ENCODE assay signal across 8 cellular contexts in the genomic region with DNA sequence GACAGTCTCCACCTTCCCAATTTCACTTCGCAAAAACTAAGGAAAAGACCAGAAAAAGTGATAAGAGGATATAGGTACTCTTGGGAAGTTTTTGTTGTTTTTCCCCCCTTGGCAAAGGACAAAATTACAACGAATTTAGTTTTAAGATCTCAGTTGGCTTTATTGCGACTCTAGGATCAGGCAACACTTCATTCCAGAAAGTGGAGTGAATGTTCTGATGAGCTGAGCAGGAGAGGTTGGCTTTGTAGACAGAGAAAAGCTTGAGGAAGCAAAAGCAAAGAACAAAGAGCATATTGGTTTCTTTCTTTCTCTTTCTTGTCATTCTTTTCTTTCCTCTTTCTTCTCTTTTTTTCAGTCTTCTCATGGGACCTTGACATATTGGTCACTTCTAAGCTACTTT. TPM values are rescaled to one million over a fixed set of nuclear protein-coding genes. Genes with fewer than 3 reads are reported as not detected.
DNase-seq lines count a peak whose midpoint lies in the region; ATAC-seq and TF ChIP-seq lines count a peak whose summit lies in the region.

No MANE protein-coding gene starts in this region.

- no peaks in the 10 kb centered on the region for H3K36me3 ChIP-seq in Caco-2 (ENCODE audit: control insufficient read depth, insufficient read depth, low read length)
- H3K36me3 ChIP-seq in NT2/D1 (ENCODE audit: insufficient read depth, insufficient read length, low read length): peaks cover 14% of the 10 kb centered on the region
- no peaks in the 10 kb centered on the region for H3K36me3 ChIP-seq in endocrine pancreas (ENCODE audit: control insufficient read depth, insufficient read depth, low read length)
- H3K36me3 ChIP-seq in osteoblast (ENCODE audit: insufficient read depth, low read length): peaks cover 15% of the 10 kb centered on the region

- DNase-seq in Caco-2 (no peak), NT2/D1 (ENCODE audit: low read depth, low spot score) (no peak), osteoblast (ENCODE audit: insufficient read length, low spot score, missing footprints) (no peak), AG20443 (ENCODE audit: low spot score) (no peak), SW480 (ENCODE audit: low spot score) (no peak)

- H3K27me3 ChIP-seq in Caco-2 (replicated peaks; ENCODE audit: control insufficient read depth, insufficient read depth, low read length): no peaks in the 10 kb centered on the region
- H3K27me3 ChIP-seq in NT2/D1 (ENCODE audit: insufficient read depth, insufficient read length): no peaks in the 10 kb centered on the region
- H3K27me3 ChIP-seq in endocrine pancreas (ENCODE audit: control insufficient read depth, insufficient read depth, low read length): no peaks in the 10 kb centered on the region
- no peaks in the 10 kb centered on the region for H3K27me3 ChIP-seq in osteoblast (ENCODE audit: insufficient read depth, low read length)

- H3K4me3 ChIP-seq in Caco-2 (ENCODE audit: low read depth, low read length) (peak overlapping the region; percentile 43), NT2/D1 (ENCODE audit: insufficient read length, low read depth) (peak overlapping the region; percentile 19), endocrine pancreas (ENCODE audit: control insufficient read depth, insufficient read depth, low read length) (peak overlapping the region; percentile 77), osteoblast (ENCODE audit: insufficient read depth, low read length) (peak overlapping the region; percentile 82)

- peak overlapping the region; percentile 91 for H3K4me3 Mint-ChIP-seq in Caco-2 (ENCODE audit: unreplicated experiment)

- ATAC-seq in GM18502 (IDR thresholded peaks at IDR 0.05; ENCODE audit: poor library complexity, unreplicated experiment) (no peak), GM18519 (IDR thresholded peaks at IDR 0.05; ENCODE audit: low FRiP score, unreplicated experiment) (no peak)

- no peaks in the 10 kb centered on the region for H3K9me3 Mint-ChIP-seq in Caco-2 (ENCODE audit: unreplicated experiment)

- H2AFZ ChIP-seq in osteoblast (ENCODE audit: low read length): peak overlapping the region; percentile 85

- H3K9ac ChIP-seq in NT2/D1 (ENCODE audit: insufficient read length, low read depth): no peak overlapping the region
- H3K9ac ChIP-seq in endocrine pancreas (ENCODE audit: control insufficient read depth, insufficient read depth, low read length): no peak overlapping the region

- peaks cover 36% of the 10 kb centered on the region for H3K79me2 ChIP-seq in osteoblast (ENCODE audit: insufficient read depth, low read length)

- H3K4me1 Mint-ChIP-seq in Caco-2 (ENCODE audit: low read depth, unreplicated experiment): no peaks in the 10 kb centered on the region

- peaks cover 22% of the 10 kb centered on the region for H3K36me3 Mint-ChIP-seq in Caco-2 (ENCODE audit: insufficient read depth, unreplicated experiment)

- H3K4me1 ChIP-seq in Caco-2 (peaks cover 7% of the 10 kb centered on the region; the same call in 1 of the 2 replicates), NT2/D1 (ENCODE audit: insufficient read depth, insufficient read length) (no peaks in the 10 kb centered on the region), endocrine pancreas (ENCODE audit: control insufficient read depth, insufficient read depth, low read length) (peaks cover 4% of the 10 kb centered on the region), osteoblast (ENCODE audit: insufficient read depth, low read length) (peaks cover 7% of the 10 kb centered on the region)

- H3K9me3 ChIP-seq in Caco-2 (no peaks in the 10 kb centered on the region), NT2/D1 (ENCODE audit: insufficient read depth, low read length) (no peaks in the 10 kb centered on the region), endocrine pancreas (ENCODE audit: control insufficient read depth, low read length) (no peaks in the 10 kb centered on the region), osteoblast (ENCODE audit: low read depth, low read length) (no peaks in the 10 kb centered on the region)

- TF ChIP-seq CTCF in Caco-2 (IDR thresholded peaks at IDR 0.05; ENCODE audit: insufficient read depth in 1 of 2, low read depth in 1 of 2, low read length in 1 of 2, severe bottlenecking in 1 of 2, unreplicated experiment in 1 of 2) (no peak), osteoblast (IDR thresholded peaks at IDR 0.05; ENCODE audit: extremely low read depth, low read depth, low read length) (no peak)

- H4K20me1 ChIP-seq in osteoblast (ENCODE audit: insufficient read depth, low read length): peaks cover 14% of the 10 kb centered on the region

- H3K4me2 ChIP-seq in osteoblast (ENCODE audit: insufficient read depth, low read length): peak overlapping the region; percentile 75

- POLR2A ChIA-PET in Caco-2 (lab: Charles Lee): interaction anchor here (1.1 to 1.6 kb wide), 2 partner anchors 31 to 109 kb away, joined by 12 to 35 read pairs; a partner anchor contains a TSS

- no TSS peak for BruUV-seq in Caco-2 (replicated peaks; lab: Mats Ljungman, UMichigan)

- CTCF ChIA-PET in Caco-2 (lab: Charles Lee): interaction anchor here (0.8 to 1.4 kb wide), 2 partner anchors 19 to 79 kb away, joined by 3 to 5 read pairs; no protein-coding TSS in a partner anchor

- intact Hi-C loops in Caco-2 (cut with micrococcal nuclease; ENCODE audit: unreplicated experiment): loop anchor here (1.0 kb wide), 2 partner anchors 31 to 101 kb away; a partner anchor contains a TSS

- no peaks in the 10 kb centered on the region for H3K27me3 Mint-ChIP-seq in Caco-2 (ENCODE audit: insufficient read depth, unreplicated experiment)

- no peak overlapping the region for H3K27ac ChIP-seq in osteoblast (ENCODE audit: low read depth, low read length)

- H3K27ac Mint-ChIP-seq in Caco-2 (ENCODE audit: unreplicated experiment): peak overlapping the region; percentile 84

RNA-seq across cellular contexts. Expression of a gene that starts 0.6 kb away (rescaled TPM):
- total RNA-seq in Caco-2 (2022) (10.8 and 10.9 TPM in 2 replicates), osteoblast (30.8 and 38.0 TPM in 2 replicates)

RNA-seq across cellular contexts. Expression of a gene that starts 30.8 kb away (rescaled TPM):
- total RNA-seq in Caco-2 (2022) (89.3 and 98.8 TPM in 2 replicates), osteoblast (32.9 and 33.6 TPM in 2 replicates)

Comparison
In these comparisons a context has a peak if more than half of its experiments do, and no peak if none do; other contexts are left out.
1. H3K4me3 ChIP-seq: peak in every context shown above with its lines; median percentile 82 in osteoblast; 77 in endocrine pancreas; 43 in Caco-2; 19 in NT2/D1.